ENCODE assay signal across 16 cellular contexts in the genomic region with DNA sequence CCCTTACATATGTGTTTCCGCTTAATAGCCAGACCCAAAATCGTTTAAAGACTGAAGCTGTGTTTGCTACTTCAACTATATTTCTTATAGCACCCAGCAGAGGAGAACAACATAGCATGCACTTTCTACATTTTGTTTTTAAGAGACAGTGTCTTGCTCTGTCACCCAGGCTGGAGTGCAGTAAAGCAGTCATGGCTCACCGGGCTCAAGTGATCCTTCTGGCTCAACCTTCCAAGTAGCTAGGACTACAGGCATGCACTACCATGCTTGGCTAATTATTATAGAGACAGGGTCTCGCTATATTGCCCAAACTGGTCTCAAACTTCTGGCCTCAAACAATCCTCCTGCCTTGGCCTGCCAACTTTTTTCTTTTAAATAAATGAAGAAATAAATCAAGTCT.
A peak's percentile ranks its signal among the peaks of the same experiment; 100 is the strongest.
DNase-seq lines count a peak whose midpoint lies in the region; ATAC-seq and TF ChIP-seq lines count a peak whose summit lies in the region.
"Had no signal": no experiment of that assay in that cellular context is flagged by ENCODE, and none has a peak within 500 bp of the region (broad histone marks: within the 10 kb centered on the region; RNA-seq: fewer than 3 reads in every experiment).

No MANE protein-coding gene starts in this region.

- H3K27ac ChIP-seq in cardiac muscle cell (peak overlapping the region; percentile 50), heart right ventricle (no peak overlapping the region), trophoblast cell (ENCODE audit: low read depth, low read length) (peak overlapping the region; percentile 2)

- H3K27me3 ChIP-seq in cardiac muscle cell (no peaks in the 10 kb centered on the region), heart right ventricle (no peaks in the 10 kb centered on the region), trophoblast cell (ENCODE audit: insufficient read depth, low read length) (no peaks in the 10 kb centered on the region)

- ATAC-seq in heart right ventricle (no peak), HG02884 (IDR thresholded peaks at IDR 0.05; ENCODE audit: unreplicated experiment) (no peak)
- ATAC-seq: GM12878 had no signal

- H4K12ac ChIP-seq in trophoblast cell (ENCODE audit: low read depth, low read length): no peak overlapping the region

- no peak overlapping the region for H2BK5ac ChIP-seq in trophoblast cell (ENCODE audit: low read depth, low read length, poor library complexity)

- H3K79me2 ChIP-seq in trophoblast cell (ENCODE audit: control insufficient read depth, insufficient read depth, low read length, poor library complexity): no peaks in the 10 kb centered on the region

- H3K4me2 ChIP-seq in trophoblast cell (ENCODE audit: low read length): no peak overlapping the region

- H3K4me3 ChIP-seq in cardiac muscle cell: no peak overlapping the region
- H3K4me3 ChIP-seq in heart right ventricle: no peak overlapping the region
- H3K4me3 ChIP-seq in trophoblast cell (ENCODE audit: low read depth, low read length): no peak overlapping the region
- H3K4me3 ChIP-seq: GM12878 had no signal

- H3K14ac ChIP-seq in trophoblast cell (ENCODE audit: low read length): no peak overlapping the region

- H3K9ac ChIP-seq in trophoblast cell (ENCODE audit: low read length): no peak overlapping the region

- 82 to 85% methylated on average over 4 of the region's 4 CpGs for WGBS in heart right ventricle, 2 donors
- no CpG with 5 or more reads among the region's 4 CpGs for WGBS in trophoblast cell (ENCODE audit: extremely low coverage, insufficient coverage, insufficient read length)

- peak overlapping the region; percentile 52 for H2BK12ac ChIP-seq in trophoblast cell (ENCODE audit: low read length)

- no peak overlapping the region for H3K4ac ChIP-seq in trophoblast cell (ENCODE audit: low read depth, low read length)

- H3K36me3 ChIP-seq in cardiac muscle cell (no peaks in the 10 kb centered on the region), heart right ventricle (no peaks in the 10 kb centered on the region), trophoblast cell (ENCODE audit: control insufficient read depth in 1 of 2, insufficient read depth in 2 of 2, low read length in 2 of 2) (no peaks in the 10 kb centered on the region)

- DNase-seq in cardiac muscle cell (ENCODE audit: low read depth in 1 of 2, low spot score in 1 of 2) (no peak), heart right ventricle (no peak), kidney glomerular epithelial cell (lab: John Stamatoyannopoulos, UW) (peak; percentile 8), trophoblast cell (no peak), HUDEP-2 (lab: John Stamatoyannopoulos, UW; ENCODE audit: unreplicated experiment in 76 of 76) (no peak), HuH-7 (ENCODE audit: low spot score) (no peak), NCI-H1048 (lab: John Stamatoyannopoulos, UW) (no peak)
- DNase-seq: DND-41, KG1, NCI-H1105, NCI-H2029 treated with DMSO at 0.1 percent for 48 hours, NCI-H345, NCI-H524 treated with DMSO at 0.1 percent for 48 hours, Right ventricle myocardium superior had no signal

- no peak overlapping the region for H2AFZ ChIP-seq in trophoblast cell (ENCODE audit: insufficient read depth, low read length, poor library complexity)

- no peak overlapping the region for H4K8ac ChIP-seq in trophoblast cell (ENCODE audit: low read depth, low read length)

- H3K4me1 ChIP-seq in cardiac muscle cell (ENCODE audit: low read depth) (peaks cover 8% of the 10 kb centered on the region), heart right ventricle (peaks cover 3 to 78% (median 20%) of the 10 kb centered on the region in 9 donors), trophoblast cell (ENCODE audit: control insufficient read depth in 1 of 2, insufficient read depth in 2 of 2, low read length in 2 of 2) (peaks cover 2% of the 10 kb centered on the region in 2 experiments)

- no peak overlapping the region for H2AK5ac ChIP-seq in trophoblast cell (ENCODE audit: low read length)

- TF ChIP-seq CTCF in cardiac muscle cell (IDR thresholded peaks at IDR 0.05; ENCODE audit: low read depth, low read length) (no peak), heart right ventricle (IDR thresholded peaks at IDR 0.05) (no peak)

- peaks cover 2% of the 10 kb centered on the region for H3K79me1 ChIP-seq in trophoblast cell (ENCODE audit: low read length)

- intact Hi-C loops in heart right ventricle (cut with DNase I): no loop called here

- H4K91ac ChIP-seq in trophoblast cell (ENCODE audit: low read depth, low read length): no peak overlapping the region

- no peak overlapping the region for H3K18ac ChIP-seq in trophoblast cell (ENCODE audit: low read length)

- H3K9me3 ChIP-seq in cardiac muscle cell (ENCODE audit: low read depth): no peaks in the 10 kb centered on the region
- H3K9me3 ChIP-seq in heart right ventricle: peaks cover 0 to 9% (median 0%) of the 10 kb centered on the region in 11 donors
- no peaks in the 10 kb centered on the region for H3K9me3 ChIP-seq in trophoblast cell (ENCODE audit: insufficient read depth, low read depth, low read length)

- no peak overlapping the region for H3K23ac ChIP-seq in trophoblast cell (ENCODE audit: low read length)

- no peak overlapping the region for H2BK120ac ChIP-seq in trophoblast cell (ENCODE audit: insufficient read depth, low read length, poor library complexity)

Comparison
In these comparisons a context has a peak if more than half of its experiments do, and no peak if none do; other contexts are left out.
1. H3K27ac ChIP-seq: peak in cardiac muscle cell (single experiment) and trophoblast cell (single experiment); none in heart right ventricle (0 of 10).